In the genomic region with DNA sequence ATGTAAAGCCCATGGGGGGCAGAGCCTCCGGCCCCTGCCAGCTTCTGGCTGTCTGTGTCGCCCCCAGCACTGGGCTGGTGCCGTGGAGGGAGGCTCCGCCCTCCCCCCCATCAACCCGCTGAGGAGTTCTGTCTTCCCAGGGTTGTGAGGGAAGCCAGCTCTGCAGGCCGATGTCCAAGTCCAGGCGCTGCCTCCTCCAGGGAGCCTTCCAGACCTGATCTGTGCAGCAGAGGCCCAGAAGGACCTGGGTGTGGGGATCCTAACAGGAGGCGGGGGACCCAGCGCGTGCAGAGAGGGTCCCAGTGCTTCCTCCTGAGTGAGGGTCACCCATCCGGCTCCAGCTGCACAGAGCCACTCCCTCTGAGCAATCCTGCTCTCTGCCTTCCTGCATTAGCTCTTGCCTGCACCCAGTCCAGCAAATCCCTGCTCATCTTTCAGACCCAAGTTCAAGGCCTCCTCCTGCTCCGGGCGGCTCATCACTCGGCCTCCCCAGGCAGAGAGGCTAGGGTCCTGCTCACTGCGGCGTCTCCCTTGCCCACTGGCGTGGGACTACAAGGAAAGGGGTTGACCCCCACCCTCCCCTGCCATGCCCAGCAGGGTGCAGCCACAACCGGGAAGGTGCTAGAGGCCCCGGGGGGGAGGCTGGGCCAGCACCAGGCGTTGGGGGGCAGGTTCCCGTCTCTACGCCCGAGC, we compare ENCODE assay signal across 13 cellular contexts. TPM values are rescaled to one million over a fixed set of nuclear protein-coding genes. Genes with fewer than 3 reads are reported as not detected.
DNase-seq lines count a peak whose midpoint lies in the region; ATAC-seq, FAIRE-seq and TF ChIP-seq lines count a peak whose summit lies in the region.
"Had no signal": no experiment of that assay in that cellular context is flagged by ENCODE, and none has a peak within 500 bp of the region (broad histone marks: within the 10 kb centered on the region; RNA-seq: fewer than 3 reads in every experiment).

No MANE protein-coding gene starts in this region.

- ATAC-seq in K562 (no peak), right lobe of liver (no peak)
- ATAC-seq: stimulated activated naive CD8-positive, alpha-beta T cell treated with anti-CD3 and anti-CD28 coated beads, Interleukin-15, amount 100 ng/mL, for 72 hours had no signal

- in situ Hi-C loops in K562 (cut with MboI), result loop anchor here (10.0 kb wide), 1 partner anchor 130 kb away; no protein-coding TSS in a partner anchor

- peaks cover 7 to 58% of the 10 kb centered on the region in 2 experiments; a peak in 4 of 5 replicates for H3K27me3 ChIP-seq in K562 (ENCODE audit: control insufficient read depth in 2 of 2, insufficient read depth in 2 of 2, low read length in 2 of 2)
- no peaks in the 10 kb centered on the region for H3K27me3 ChIP-seq in right lobe of liver

- peaks cover 10% of the 10 kb centered on the region for H3K27me3 Mint-ChIP-seq in progenitor cell of endocrine pancreas
- H3K27me3 Mint-ChIP-seq: stimulated activated naive CD8-positive, alpha-beta T cell treated with anti-CD3 and anti-CD28 coated beads, Interleukin-15, amount 100 ng/mL, for 72 hours had no signal

- H3K4me1 Mint-ChIP-seq in progenitor cell of endocrine pancreas (ENCODE audit: low read depth), result no peaks in the 10 kb centered on the region

- DNase-seq in NCI-H1417 (lab: John Stamatoyannopoulos, UW) (peak in 2 of 3 experiments; percentile 48 to 59), NCI-H1417 treated with DMSO at 0.1 percent for 48 hours (lab: John Stamatoyannopoulos, UW) (no peak), K562 (ENCODE audit: extremely low read depth in 1 of 4, low spot score in 3 of 4) (no peak), right lobe of liver (peak in 2 of 3 donors; percentile 23 to 49), progenitor cell of endocrine pancreas (ENCODE audit: low spot score, unreplicated experiment) (no peak), GM19239 (ENCODE audit: insufficient read length, low spot score) (no peak), hippocampal formation (lab: John Stamatoyannopoulos, UW) (no peak)
- DNase-seq: central memory CD4-positive, alpha-beta T cell; stimulated activated naive CD8-positive, alpha-beta T cell treated with anti-CD3 and anti-CD28 coated beads, Interleukin-15, amount 100 ng/mL, for 72 hours had no signal

- H3K36me3 ChIP-seq in K562 (ENCODE audit: control insufficient read depth, insufficient read depth, low read length) (no peaks in the 10 kb centered on the region), right lobe of liver (no peaks in the 10 kb centered on the region)

- no peaks in the 10 kb centered on the region for H3K9me1 ChIP-seq in K562 (ENCODE audit: control insufficient read depth, insufficient read depth, low read length)

- intact Hi-C loops in K562 (cut with micrococcal nuclease), result loop anchor here (5.0 kb wide), 1 partner anchor 183 kb away; no protein-coding TSS in a partner anchor
- intact Hi-C loops in right lobe of liver (cut with DNase I), result loop anchor here in 1 of 2 donors (10.0 kb wide), 1 partner anchor 270 kb away; no protein-coding TSS in a partner anchor

- no peak for TF ChIP-seq CTCF in K562 (IDR thresholded peaks at IDR 0.05 in 2 of 3, conservative IDR thresholded peaks at IDR 0.05 in 1 of 3; ENCODE audit: insufficient read depth in 2 of 3, low read depth in 1 of 3, low read length in 3 of 3)
- TF ChIP-seq CTCF in right lobe of liver (IDR thresholded peaks at IDR 0.05), result no peak
- TF ChIP-seq CTCF in progenitor cell of endocrine pancreas (IDR thresholded peaks at IDR 0.05; ENCODE audit: unreplicated experiment), result no peak

- H3K9me3 ChIP-seq in K562 (replicated peaks; ENCODE audit: control insufficient read depth, insufficient read depth, low read depth, low read length) (no peaks in the 10 kb centered on the region), right lobe of liver (no peaks in the 10 kb centered on the region)

- no peak overlapping the region for H3K27ac ChIP-seq in K562 (ENCODE audit: extremely low read depth, low read depth, low read length)
- no peak overlapping the region for H3K27ac ChIP-seq in right lobe of liver
- H3K27ac ChIP-seq in skin epidermis, result peak overlapping the region in 17 of 21 experiments; percentile 16 to 84 (median 76)

- TF ChIP-seq POLR2A in K562 (conservative IDR thresholded peaks at IDR 0.05) (no peak), right lobe of liver (IDR thresholded peaks at IDR 0.05) (no peak)

- FAIRE-seq in K562 (lab: Jason Lieb, UNC) (no peak), GM19239 (lab: Jason Lieb, UNC) (no peak)
- FAIRE-seq: A204.1 had no signal

- CTCF ChIA-PET in K562 (lab: Yijun Ruan, JAX; ENCODE audit: low intra/inter-chr PET ratio), result no interaction called here

- no peak overlapping the region for H3K9ac ChIP-seq in K562 (ENCODE audit: insufficient read depth in 1 of 2, low read depth in 2 of 2, low read length in 2 of 2)

- H3K4me3 ChIP-seq in K562 (no peak overlapping the region), right lobe of liver (no peak overlapping the region), skin epidermis (no peak overlapping the region)

- WGBS in K562 (ENCODE audit: insufficient coverage, low coverage, missing lambda C conversion rate), result 4% methylated on average over 16 of the region's 23 CpGs
- WGBS in right lobe of liver (ENCODE audit: insufficient coverage, low coverage, low lambda C conversion rate, missing lambda C conversion rate), result 65% methylated on average over 7 of the region's 23 CpGs

- no peak for TF ChIP-seq EP300 in K562 (IDR thresholded peaks at IDR 0.05; ENCODE audit: low read length)

- H3K27ac Mint-ChIP-seq in progenitor cell of endocrine pancreas, result no peak overlapping the region

- H3K36me3 Mint-ChIP-seq in progenitor cell of endocrine pancreas (ENCODE audit: insufficient read depth), result no peaks in the 10 kb centered on the region

- POLR2A ChIA-PET in K562 (lab: Yijun Ruan, JAX), result no interaction called here

- H3K79me2 ChIP-seq in K562 (ENCODE audit: control insufficient read depth, insufficient read depth, low read length), result no peaks in the 10 kb centered on the region

- no peak overlapping the region for H3K4me3 Mint-ChIP-seq in progenitor cell of endocrine pancreas (ENCODE audit: low read depth)
- H3K4me3 Mint-ChIP-seq: stimulated activated naive CD8-positive, alpha-beta T cell treated with anti-CD3 and anti-CD28 coated beads, Interleukin-15, amount 100 ng/mL, for 72 hours had no signal

- H3K4me2 ChIP-seq in K562 (ENCODE audit: insufficient read depth, low read length), result no peak overlapping the region

- BruUV-seq in K562 (replicated peaks; lab: Mats Ljungman, UMichigan), result no TSS peak

- H3K9me3 Mint-ChIP-seq in progenitor cell of endocrine pancreas (ENCODE audit: low read depth), result no peaks in the 10 kb centered on the region
- H3K9me3 Mint-ChIP-seq: stimulated activated naive CD8-positive, alpha-beta T cell treated with anti-CD3 and anti-CD28 coated beads, Interleukin-15, amount 100 ng/mL, for 72 hours had no signal

- no peaks in the 10 kb centered on the region for H4K20me1 ChIP-seq in K562 (replicated peaks; ENCODE audit: control insufficient read depth, insufficient read depth, low read length)

- no peak for TF ChIP-seq RAD21 in K562 (CRISPR knock-in tag; conservative IDR thresholded peaks at IDR 0.05 in 1 of 2, IDR thresholded peaks at IDR 0.05 in 1 of 2)

- H3K4me1 ChIP-seq in K562 (replicated peaks in 1 of 2; ENCODE audit: control insufficient read depth in 2 of 2, insufficient read depth in 2 of 2, low read length in 2 of 2) (peaks cover 0 to 45% of the 10 kb centered on the region in 2 experiments; a peak in 2 of 5 replicates), right lobe of liver (no peaks in the 10 kb centered on the region)

- H2AFZ ChIP-seq in K562 (ENCODE audit: low read depth, low read length), result no peak overlapping the region

RNA-seq across cellular contexts. Expression of gene PRR33, which starts 16.5 kb away (rescaled TPM):
- not detected in 2 replicates for total RNA-seq in K562 (2011; cell fraction: chromatin; rRNA removed; ENCODE audit: low replicate concordance)
- not detected in 2 replicates for total RNA-seq in K562 (2011; cell fraction: nucleolus; rRNA removed)
- total RNA-seq in K562 (2011; cell fraction: nucleoplasm; rRNA removed), result not detected in 2 replicates
- total RNA-seq in K562 (2014; rRNA removed) (not detected in 2 replicates), K562 (2014; rRNA removed; fragmentation: Illumina TruSeq; extraction: Trizol) (not detected in 2 replicates), K562 (2015; rRNA removed; fragmentation: Illumina TruSeq; extraction: Trizol) (not detected in 2 replicates), K562 (2021) (not detected in 2 replicates), right lobe of liver (not detected), progenitor cell of endocrine pancreas (not detected in 2 replicates)
- polyA plus RNA-seq in K562 (2011; rRNA removed) (not detected in 2 replicates), K562 (2014; fragmentation: Illumina TruSeq; extraction: Trizol) (not detected in 2 replicates), K562 (2014; fragmentation: Nextera tagmentation; extraction: Ambion mirVana) (not detected), K562 (2014; rRNA removed) (not detected in 2 replicates)
- polyA plus RNA-seq in K562 (2011; cell fraction: cytosol; rRNA removed), result not detected in 2 replicates
- polyA plus RNA-seq in K562 (2011; cell fraction: nucleus; rRNA removed), result not detected in 2 replicates
- polyA plus RNA-seq in K562 (2012), result not detected in 2 replicates
- not detected in 2 replicates for polyA minus RNA-seq in K562 (2011; rRNA and poly(A)+ RNA removed)
- polyA minus RNA-seq in K562 (2011; cell fraction: cytosol; rRNA and poly(A)+ RNA removed), result not detected in 2 replicates
- polyA minus RNA-seq in K562 (2011; cell fraction: nucleus; rRNA and poly(A)+ RNA removed), result not detected in 2 replicates
- total RNA-seq: H4, liver had no signal
- polyA plus RNA-seq: liver had no signal

RNA-seq across cellular contexts. Expression of gene LSP1, which starts 22.4 kb away (rescaled TPM):
- 0.23 TPM in 1 of 2 replicates, not detected in the other for total RNA-seq in K562 (2011; cell fraction: chromatin; rRNA removed; ENCODE audit: low replicate concordance)
- not detected in 2 replicates for total RNA-seq in K562 (2011; cell fraction: nucleolus; rRNA removed)
- not detected in 2 replicates for total RNA-seq in K562 (2011; cell fraction: nucleoplasm; rRNA removed)
- total RNA-seq in K562 (2014; rRNA removed) (0.08 and 1.2 TPM in 2 replicates), K562 (2014; rRNA removed; fragmentation: Illumina TruSeq; extraction: Trizol) (not detected in 2 replicates), K562 (2015; rRNA removed; fragmentation: Illumina TruSeq; extraction: Trizol) (0.65 TPM in 1 of 2 replicates, not detected in the other), K562 (2021) (0.73 and 1.1 TPM in 2 replicates), right lobe of liver (10 to 100 TPM in 3 of 6 experiments, 1 to 10 TPM in 3; 2.3 to 20.6 (median 8.8) TPM), progenitor cell of endocrine pancreas (not detected in 2 replicates)
- polyA plus RNA-seq in K562 (2011; rRNA removed) (0.28 and 0.45 TPM in 2 replicates), K562 (2014; fragmentation: Illumina TruSeq; extraction: Trizol) (2.9 TPM in 1 of 2 replicates, not detected in the other), K562 (2014; fragmentation: Nextera tagmentation; extraction: Ambion mirVana) (under 1 TPM in 1 of 2 experiments, not detected in 1; 0.38 TPM), K562 (2014; rRNA removed) (0.08 TPM in 1 of 2 replicates, not detected in the other)
- 0.28 and 0.37 TPM in 2 replicates for polyA plus RNA-seq in K562 (2011; cell fraction: cytosol; rRNA removed)
- 0.26 and 0.60 TPM in 2 replicates for polyA plus RNA-seq in K562 (2011; cell fraction: nucleus; rRNA removed)
- polyA plus RNA-seq in K562 (2012), result 0.05 and 0.57 TPM in 2 replicates
- 0.15 TPM in 1 of 2 replicates, not detected in the other for polyA minus RNA-seq in K562 (2011; rRNA and poly(A)+ RNA removed)
- polyA minus RNA-seq in K562 (2011; cell fraction: cytosol; rRNA and poly(A)+ RNA removed), result not detected in 2 replicates
- 0.11 TPM in 1 of 2 replicates, not detected in the other for polyA minus RNA-seq in K562 (2011; cell fraction: nucleus; rRNA and poly(A)+ RNA removed)

RNA-seq across cellular contexts. Expression of gene TNNI2, which starts 36.5 kb away (rescaled TPM):
- total RNA-seq in K562 (2011; cell fraction: chromatin; rRNA removed; ENCODE audit: low replicate concordance), result not detected in 2 replicates
- total RNA-seq in K562 (2011; cell fraction: nucleolus; rRNA removed), result not detected in 2 replicates
- total RNA-seq in K562 (2011; cell fraction: nucleoplasm; rRNA removed), result not detected in 2 replicates
- not detected in 2 replicates for total RNA-seq in K562 (2014; rRNA removed)
- not detected in 2 replicates for total RNA-seq in K562 (2014; rRNA removed; fragmentation: Illumina TruSeq; extraction: Trizol)
- not detected in 2 replicates for total RNA-seq in K562 (2015; rRNA removed; fragmentation: Illumina TruSeq; extraction: Trizol)
- not detected in 2 replicates for total RNA-seq in K562 (2021)
- not detected in 2 replicates for polyA plus RNA-seq in K562 (2011; rRNA removed)
- 0.13 TPM in 1 of 2 replicates, not detected in the other for polyA plus RNA-seq in K562 (2011; cell fraction: cytosol; rRNA removed)
- polyA plus RNA-seq in K562 (2011; cell fraction: nucleus; rRNA removed), result 0.32 TPM in 1 of 2 replicates, not detected in the other
- polyA plus RNA-seq in K562 (2012), result not detected in 2 replicates
- not detected in 2 replicates for polyA plus RNA-seq in K562 (2014; fragmentation: Illumina TruSeq; extraction: Trizol)
- polyA plus RNA-seq in K562 (2014; fragmentation: Nextera tagmentation; extraction: Ambion mirVana), result not detected
- not detected in 2 replicates for polyA plus RNA-seq in K562 (2014; rRNA removed)
- not detected in 2 replicates for polyA minus RNA-seq in K562 (2011; rRNA and poly(A)+ RNA removed)
- polyA minus RNA-seq in K562 (2011; cell fraction: cytosol; rRNA and poly(A)+ RNA removed), result not detected in 2 replicates
- not detected in 2 replicates for polyA minus RNA-seq in K562 (2011; cell fraction: nucleus; rRNA and poly(A)+ RNA removed)
- 1 to 10 TPM in 2 of 6 experiments, under 1 TPM in 1, not detected in 3; 0.31 to 1.9 (median 1.1) TPM for total RNA-seq in right lobe of liver
- total RNA-seq in progenitor cell of endocrine pancreas, result 0.55 and 0.69 TPM in 2 replicates
- total RNA-seq: H4 had no signal

RNA-seq across cellular contexts. Expression of gene SYT8, which starts 40.4 kb away (rescaled TPM):
- total RNA-seq in K562 (2011; cell fraction: chromatin; rRNA removed; ENCODE audit: low replicate concordance), result not detected in 2 replicates
- not detected in 2 replicates for total RNA-seq in K562 (2011; cell fraction: nucleolus; rRNA removed)
- not detected in 2 replicates for total RNA-seq in K562 (2011; cell fraction: nucleoplasm; rRNA removed)
- total RNA-seq in K562 (2014; rRNA removed) (not detected in 2 replicates), K562 (2014; rRNA removed; fragmentation: Illumina TruSeq; extraction: Trizol) (not detected in 2 replicates), K562 (2015; rRNA removed; fragmentation: Illumina TruSeq; extraction: Trizol) (not detected in 2 replicates), K562 (2021) (not detected in 2 replicates), right lobe of liver (under 1 TPM in 1 of 6 experiments, not detected in 5; 0.68 TPM), progenitor cell of endocrine pancreas (0.69 and 1.5 TPM in 2 replicates)
- polyA plus RNA-seq in K562 (2011; rRNA removed) (not detected in 2 replicates), K562 (2014; fragmentation: Illumina TruSeq; extraction: Trizol) (not detected in 2 replicates), K562 (2014; fragmentation: Nextera tagmentation; extraction: Ambion mirVana) (not detected), K562 (2014; rRNA removed) (not detected in 2 replicates)
- polyA plus RNA-seq in K562 (2011; cell fraction: cytosol; rRNA removed), result not detected in 2 replicates
- polyA plus RNA-seq in K562 (2011; cell fraction: nucleus; rRNA removed), result not detected in 2 replicates
- polyA plus RNA-seq in K562 (2012), result not detected in 2 replicates
- not detected in 2 replicates for polyA minus RNA-seq in K562 (2011; rRNA and poly(A)+ RNA removed)
- polyA minus RNA-seq in K562 (2011; cell fraction: cytosol; rRNA and poly(A)+ RNA removed), result not detected in 2 replicates
- not detected in 2 replicates for polyA minus RNA-seq in K562 (2011; cell fraction: nucleus; rRNA and poly(A)+ RNA removed)
- total RNA-seq: H4 had no signal

RNA-seq across cellular contexts. Expression of gene TNNT3, which starts 44.3 kb away (rescaled TPM):
- total RNA-seq in K562 (2011; cell fraction: chromatin; rRNA removed; ENCODE audit: low replicate concordance), result not detected in 2 replicates
- not detected in 2 replicates for total RNA-seq in K562 (2011; cell fraction: nucleolus; rRNA removed)
- not detected in 2 replicates for total RNA-seq in K562 (2011; cell fraction: nucleoplasm; rRNA removed)
- total RNA-seq in K562 (2014; rRNA removed), result not detected in 2 replicates
- not detected in 2 replicates for total RNA-seq in K562 (2014; rRNA removed; fragmentation: Illumina TruSeq; extraction: Trizol)
- total RNA-seq in K562 (2015; rRNA removed; fragmentation: Illumina TruSeq; extraction: Trizol), result not detected in 2 replicates
- total RNA-seq in K562 (2021), result not detected in 2 replicates
- 0.10 TPM in 1 of 2 replicates, not detected in the other for polyA plus RNA-seq in K562 (2011; rRNA removed)
- not detected in 2 replicates for polyA plus RNA-seq in K562 (2011; cell fraction: cytosol; rRNA removed)
- polyA plus RNA-seq in K562 (2011; cell fraction: nucleus; rRNA removed), result 0.41 and 0.70 TPM in 2 replicates
- polyA plus RNA-seq in K562 (2012), result not detected in 2 replicates
- polyA plus RNA-seq in K562 (2014; fragmentation: Illumina TruSeq; extraction: Trizol), result not detected in 2 replicates
- not detected for polyA plus RNA-seq in K562 (2014; fragmentation: Nextera tagmentation; extraction: Ambion mirVana)
- not detected in 2 replicates for polyA plus RNA-seq in K562 (2014; rRNA removed)
- not detected in 2 replicates for polyA minus RNA-seq in K562 (2011; rRNA and poly(A)+ RNA removed)
- not detected in 2 replicates for polyA minus RNA-seq in K562 (2011; cell fraction: cytosol; rRNA and poly(A)+ RNA removed)
- not detected in 2 replicates for polyA minus RNA-seq in K562 (2011; cell fraction: nucleus; rRNA and poly(A)+ RNA removed)
- 1 to 10 TPM in 1 of 6 experiments, under 1 TPM in 1, not detected in 4; 0.44 to 2.2 TPM for total RNA-seq in right lobe of liver
- 0.38 TPM in 1 of 2 replicates, not detected in the other for total RNA-seq in progenitor cell of endocrine pancreas
- total RNA-seq: H4 had no signal

Comparison
In these comparisons a context has a peak if more than half of its experiments do, and no peak if none do; other contexts are left out.
1. DNase-seq: peak in NCI-H1417 (2 of 3) and right lobe of liver (2 of 3); none in NCI-H1417 treated with DMSO at 0.1 percent for 48 hours (single experiment), K562 (0 of 4), progenitor cell of endocrine pancreas (single experiment), GM19239 (single experiment) and hippocampal formation (0 of 2).
2. H3K27ac ChIP-seq: peak in skin epidermis (17 of 21); none in K562 (single experiment) and right lobe of liver (0 of 3).